ENCODE assay signal across 1 cellular context in the genomic region with DNA sequence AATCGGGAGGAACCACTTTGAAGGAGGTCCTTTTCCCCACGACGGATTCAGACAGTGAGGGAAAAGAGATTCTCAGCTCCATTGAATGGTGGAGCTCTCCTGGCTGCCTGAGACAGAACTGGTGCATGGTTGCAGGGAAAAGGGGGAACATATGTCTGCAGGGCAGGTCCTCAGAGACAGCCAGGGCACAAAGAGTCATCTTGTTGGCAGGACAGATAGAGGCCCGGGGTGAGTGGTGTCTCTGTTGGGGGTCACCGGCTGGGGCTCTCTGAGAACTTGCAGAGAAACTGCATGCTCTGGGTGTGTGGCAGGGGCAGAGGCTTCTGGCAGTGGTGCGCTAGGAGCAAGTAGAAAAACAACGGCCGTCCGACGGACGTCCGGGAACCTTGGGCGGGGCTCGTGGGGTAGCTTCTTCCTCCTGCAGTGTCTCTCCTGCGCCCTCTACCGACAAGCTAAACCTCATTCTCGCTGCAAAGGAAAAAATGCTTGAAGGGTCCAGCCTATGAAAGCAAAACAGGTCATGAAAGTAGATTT.
TF ChIP-seq lines count a peak whose summit lies in the region.

No MANE protein-coding gene starts in this region.

TF ChIP-seq in HCT116, 20 proteins besides CTCF, POLR2A, EP300 and RAD21 (continued from another document):
- peak; percentile 62 for TF ChIP-seq YY1 (IDR thresholded peaks at IDR 0.05; ENCODE audit: extremely low read depth, insufficient replicate concordance, low read depth, low read length)
